In the genomic region with DNA sequence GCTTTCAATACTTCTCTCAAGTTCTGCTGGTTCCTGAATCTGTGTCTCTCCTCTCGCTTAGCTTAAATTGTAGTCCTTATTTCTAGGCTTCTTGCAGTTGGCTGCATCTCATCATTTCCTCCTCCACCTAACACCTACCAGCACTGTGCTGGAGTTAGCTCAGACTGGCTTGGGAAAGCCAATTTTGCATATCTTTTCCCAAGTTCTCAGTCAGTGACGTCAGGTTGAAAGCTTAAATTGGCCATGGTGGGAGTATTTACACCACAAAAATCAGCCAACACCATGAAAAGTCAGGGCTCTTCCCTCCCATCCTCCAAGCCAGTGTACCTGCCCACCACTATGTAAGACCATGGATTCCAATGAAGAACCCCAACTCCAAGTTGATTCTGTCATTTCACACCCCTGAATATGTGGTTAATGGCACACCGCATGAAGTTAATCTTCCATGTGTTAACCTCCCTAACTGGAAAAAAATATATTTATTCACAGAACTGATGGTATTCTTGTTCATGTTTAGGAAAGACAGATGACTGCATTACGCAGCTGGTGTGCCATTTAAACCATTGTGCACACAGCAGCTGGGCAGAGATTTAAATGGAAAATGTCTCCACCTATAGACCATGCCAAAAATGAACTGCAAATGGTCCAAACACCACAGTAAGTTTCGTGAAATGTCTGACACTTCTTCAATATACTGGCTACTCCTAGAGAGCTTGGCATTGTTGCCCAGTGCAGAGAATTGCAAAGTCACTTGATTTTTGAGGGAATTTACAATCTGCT, we compare ENCODE assay signal across 1 cellular context.
TF ChIP-seq lines count a peak whose summit lies in the region.

No MANE protein-coding gene starts in this region.

TF ChIP-seq in Ishikawa, 13 proteins besides CTCF, POLR2A, EP300 and RAD21 (continued from another document):
- TF ChIP-seq, protein P1, sequence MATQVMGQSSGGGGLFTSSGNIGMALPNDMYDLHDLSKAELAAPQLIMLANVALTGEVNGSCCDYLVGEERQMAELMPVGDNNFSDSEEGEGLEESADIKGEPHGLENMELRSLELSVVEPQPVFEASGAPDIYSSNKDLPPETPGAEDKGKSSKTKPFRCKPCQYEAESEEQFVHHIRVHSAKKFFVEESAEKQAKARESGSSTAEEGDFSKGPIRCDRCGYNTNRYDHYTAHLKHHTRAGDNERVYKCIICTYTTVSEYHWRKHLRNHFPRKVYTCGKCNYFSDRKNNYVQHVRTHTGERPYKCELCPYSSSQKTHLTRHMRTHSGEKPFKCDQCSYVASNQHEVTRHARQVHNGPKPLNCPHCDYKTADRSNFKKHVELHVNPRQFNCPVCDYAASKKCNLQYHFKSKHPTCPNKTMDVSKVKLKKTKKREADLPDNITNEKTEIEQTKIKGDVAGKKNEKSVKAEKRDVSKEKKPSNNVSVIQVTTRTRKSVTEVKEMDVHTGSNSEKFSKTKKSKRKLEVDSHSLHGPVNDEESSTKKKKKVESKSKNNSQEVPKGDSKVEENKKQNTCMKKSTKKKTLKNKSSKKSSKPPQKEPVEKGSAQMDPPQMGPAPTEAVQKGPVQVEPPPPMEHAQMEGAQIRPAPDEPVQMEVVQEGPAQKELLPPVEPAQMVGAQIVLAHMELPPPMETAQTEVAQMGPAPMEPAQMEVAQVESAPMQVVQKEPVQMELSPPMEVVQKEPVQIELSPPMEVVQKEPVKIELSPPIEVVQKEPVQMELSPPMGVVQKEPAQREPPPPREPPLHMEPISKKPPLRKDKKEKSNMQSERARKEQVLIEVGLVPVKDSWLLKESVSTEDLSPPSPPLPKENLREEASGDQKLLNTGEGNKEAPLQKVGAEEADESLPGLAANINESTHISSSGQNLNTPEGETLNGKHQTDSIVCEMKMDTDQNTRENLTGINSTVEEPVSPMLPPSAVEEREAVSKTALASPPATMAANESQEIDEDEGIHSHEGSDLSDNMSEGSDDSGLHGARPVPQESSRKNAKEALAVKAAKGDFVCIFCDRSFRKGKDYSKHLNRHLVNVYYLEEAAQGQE (IDR thresholded peaks at IDR 0.05; ENCODE audit: low read depth), result no peak
- TF ChIP-seq, protein P2, sequence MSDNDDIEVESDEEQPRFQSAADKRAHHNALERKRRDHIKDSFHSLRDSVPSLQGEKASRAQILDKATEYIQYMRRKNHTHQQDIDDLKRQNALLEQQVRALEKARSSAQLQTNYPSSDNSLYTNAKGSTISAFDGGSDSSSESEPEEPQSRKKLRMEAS (IDR thresholded peaks at IDR 0.05), result no peak
- TF ChIP-seq CEBPB (IDR thresholded peaks at IDR 0.05), result no peak
- TF ChIP-seq FOXM1 (IDR thresholded peaks at IDR 0.05; ENCODE audit: borderline replicate concordance, low read depth), result no peak
- TF ChIP-seq TAF1 (IDR thresholded peaks at IDR 0.05; ENCODE audit: low read depth), result no peak
- TF ChIP-seq EGR1 (IDR thresholded peaks at IDR 0.05), result no peak
- no peak for TF ChIP-seq NFIC (IDR thresholded peaks at IDR 0.05)
- no peak for TF ChIP-seq ZBTB7A (IDR thresholded peaks at IDR 0.05; ENCODE audit: low read depth)
